In genomic region chr10:121598261-121599249, GRCh38 we compare ENCODE assay signal across 9 cellular contexts. TPM values are rescaled to one million over a fixed set of nuclear protein-coding genes. Genes with fewer than 3 reads are reported as not detected.
DNase-seq lines count a peak whose midpoint lies in the region; ATAC-seq, FAIRE-seq and TF ChIP-seq lines count a peak whose summit lies in the region.
"Had no signal": no experiment of that assay in that cellular context is flagged by ENCODE, and none has a peak within 500 bp of the region (broad histone marks: within the 10 kb centered on the region; RNA-seq: fewer than 3 reads in every experiment).

FGFR2 (minus strand) TSS chr10:121598444; CDS start chr10:121593817, 4,627 bp downstream.

- H3K4me2 ChIP-seq in A549, result peak within 1 kb of the TSS; percentile 99

- no peaks in the 10 kb centered on the region for H3K27me3 ChIP-seq in sigmoid colon

- H3K4me1 ChIP-seq in A549 (peaks cover 14% of the 10 kb centered on the region; the same call in 2 of the 3 replicates), sigmoid colon (peaks cover 0 to 38% (median 18%) of the 10 kb centered on the region in 4 donors)

- peak within 1 kb of the TSS in 1 of 2 experiments; percentile 66; a peak in 4 of 6 replicates for H3K27ac ChIP-seq in A549
- H3K27ac ChIP-seq in sigmoid colon, result peak within 1 kb of the TSS; percentile 84 to 96 (median 89)
- H3K27ac ChIP-seq: neutrophil had no signal

- WGBS in A549 (ENCODE audit: missing lambda C conversion rate), result 4% methylated on average over 25 of the region's 92 CpGs
- 1% methylated on average over 92 of the region's 92 CpGs for WGBS in sigmoid colon, 2 donors

- H3K9me3 ChIP-seq in A549 (no peaks in the 10 kb centered on the region), sigmoid colon (no peaks in the 10 kb centered on the region)
- H3K9me3 ChIP-seq: neutrophil had no signal

- peak; percentile 92 to 97 for ATAC-seq in A549
- peak; percentile 66 for ATAC-seq in HG03045 (IDR thresholded peaks at IDR 0.05; ENCODE audit: unreplicated experiment)
- no peak for ATAC-seq in GM18870 (IDR thresholded peaks at IDR 0.05; ENCODE audit: unreplicated experiment)

- H3K4me3 ChIP-seq in A549, result peak within 1 kb of the TSS; percentile 54
- peak within 1 kb of the TSS; percentile 30 to 40 for H3K4me3 ChIP-seq in cardiac fibroblast (replicated peaks in 1 of 2; ENCODE audit: low read depth in 2 of 2, low read length in 2 of 2)
- H3K4me3 ChIP-seq in sigmoid colon, result peak within 1 kb of the TSS; percentile 80 to 90 (median 82)

- no peak for TF ChIP-seq POLR2A in A549 (IDR thresholded peaks at IDR 0.05; ENCODE audit: low read length)
- no peak for TF ChIP-seq POLR2A in GM12892 (IDR thresholded peaks at IDR 0.05; ENCODE audit: low read depth, low read length)
- TF ChIP-seq POLR2A in sigmoid colon (IDR thresholded peaks at IDR 0.05), result peak in 1 of 2 donors; percentile 34

- H3K36me3 ChIP-seq in sigmoid colon, result no peaks in the 10 kb centered on the region
- H3K36me3 ChIP-seq: neutrophil had no signal

- TF ChIP-seq RAD21 in A549 (conservative IDR thresholded peaks at IDR 0.05 in 1 of 2, IDR thresholded peaks at IDR 0.05 in 1 of 2), result no peak

- CTCF ChIA-PET in A549 (lab: Yijun Ruan, JAX), result interaction anchor here (0.7 to 2.7 kb wide), 2 partner anchors 10 to 363 kb away, joined by 3 to 15 read pairs; no protein-coding TSS in a partner anchor

- intact Hi-C loops in sigmoid colon (cut with DNase I), result loop anchor here (5.0 to 10.0 kb wide), 7 partner anchors 104 to 651 kb away; no protein-coding TSS in a partner anchor

- no peak for FAIRE-seq in A549 (lab: Jason Lieb, UNC)
- FAIRE-seq in GM12892 (lab: Jason Lieb, UNC), result no peak

- TF ChIP-seq EP300 in A549 (IDR thresholded peaks at IDR 0.05) (no peak), sigmoid colon (IDR thresholded peaks at IDR 0.05) (no peak)

- TF ChIP-seq CTCF in A549 (IDR thresholded peaks at IDR 0.05), result no peak
- no peak for TF ChIP-seq CTCF in cardiac fibroblast (IDR thresholded peaks at IDR 0.05; ENCODE audit: low read depth, low read length)
- no peak for TF ChIP-seq CTCF in sigmoid colon (IDR thresholded peaks at IDR 0.05)

- POLR2A ChIA-PET in A549 (lab: Yijun Ruan, JAX), result no interaction called here

- peak; percentile 64 to 82 for DNase-seq in A549 (ENCODE audit: low read depth in 1 of 2, low spot score in 1 of 2)
- peak; percentile 40 for DNase-seq in GM12892 (ENCODE audit: insufficient read length)
- peak; percentile 85 for DNase-seq in NCI-H69 (lab: John Stamatoyannopoulos, UW)
- DNase-seq in cardiac fibroblast (ENCODE audit: low read depth in 2 of 2), result peak; percentile 34 to 65
- DNase-seq in iPS-NIHi11 (ENCODE audit: low spot score), result peak; percentile 94
- peak; percentile 92 for DNase-seq in sigmoid colon

TF ChIP-seq in A549, 52 proteins besides CTCF, POLR2A, EP300 and RAD21:
- TF ChIP-seq HOXB5 (CRISPR knock-in tag; IDR thresholded peaks at IDR 0.05), result no peak
- TF ChIP-seq, protein P1, sequence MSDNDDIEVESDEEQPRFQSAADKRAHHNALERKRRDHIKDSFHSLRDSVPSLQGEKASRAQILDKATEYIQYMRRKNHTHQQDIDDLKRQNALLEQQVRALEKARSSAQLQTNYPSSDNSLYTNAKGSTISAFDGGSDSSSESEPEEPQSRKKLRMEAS (IDR thresholded peaks at IDR 0.05), result peak; percentile 71
- peak; percentile 24 for TF ChIP-seq ZFP36 (IDR thresholded peaks at IDR 0.05; ENCODE audit: borderline replicate concordance, partially characterized antibody)
- peak; percentile 92 for TF ChIP-seq E2F6 (IDR thresholded peaks at IDR 0.05; ENCODE audit: borderline replicate concordance, low read depth)
TF ChIP-seq in A549: peak in this region for 3.

RNA-seq across cellular contexts. Expression of gene FGFR2, which starts in this region (rescaled TPM):
- polyA plus RNA-seq in A549 (2011; rRNA removed) (0.16 and 0.25 TPM in 2 replicates), A549 (2017; fragmentation: RNase III; extraction: RNeasy Plus Mini Kit Qiagen cat#74134 plus additional on column Dnase treatment) (0.09 to 0.22 TPM (median 0.21 TPM) in 3 replicates), sigmoid colon (10 to 100 TPM in 2 of 3 donors, 1 to 10 TPM in 1; 5.1 to 20.4 (median 11.4) TPM)
- polyA plus RNA-seq in A549 (2012; cell fraction: cytosol; rRNA removed), result 0.09 and 0.13 TPM in 2 replicates
- polyA plus RNA-seq in A549 (2012; cell fraction: nucleus; rRNA removed), result 0.10 and 0.23 TPM in 2 replicates
- 0.39 and 0.41 TPM in 2 replicates for polyA minus RNA-seq in A549 (2011; rRNA and poly(A)+ RNA removed)
- polyA plus RNA-seq in GM12892 (2012; ENCODE audit: missing spikeins), result not detected
- total RNA-seq in sigmoid colon, result 100 to 1,000 TPM in 3 of 4 donors, 10 to 100 TPM in 1; 71.5 to 143 (median 112) TPM

Comparison
In these comparisons a context has a peak if more than half of its experiments do, and no peak if none do; other contexts are left out.
1. RNA of gene FGFR2 (polyA plus RNA-seq): 5.1 to 20.4 TPM in sigmoid colon; 0.09 to 0.25 TPM in A549; every median in the first group is over 4 times any median in the second.
2. Peak in DNase-seq, ATAC-seq, H3K4me3 ChIP-seq and H3K4me2 ChIP-seq in A549; RNA of the gene not detected or under 1 TPM.
3. DNase-seq: peak in every context shown above with its lines; median percentile 94 in iPS-NIHi11; 92 in sigmoid colon; 85 in NCI-H69; 73 in A549; 50 in cardiac fibroblast; 40 in GM12892.
4. Peak in every context shown above with its lines, with median percentiles within 50 percentile points of each other: H3K4me3 ChIP-seq.